1 cellular context compared by ENCODE assay signal in the genomic region with DNA sequence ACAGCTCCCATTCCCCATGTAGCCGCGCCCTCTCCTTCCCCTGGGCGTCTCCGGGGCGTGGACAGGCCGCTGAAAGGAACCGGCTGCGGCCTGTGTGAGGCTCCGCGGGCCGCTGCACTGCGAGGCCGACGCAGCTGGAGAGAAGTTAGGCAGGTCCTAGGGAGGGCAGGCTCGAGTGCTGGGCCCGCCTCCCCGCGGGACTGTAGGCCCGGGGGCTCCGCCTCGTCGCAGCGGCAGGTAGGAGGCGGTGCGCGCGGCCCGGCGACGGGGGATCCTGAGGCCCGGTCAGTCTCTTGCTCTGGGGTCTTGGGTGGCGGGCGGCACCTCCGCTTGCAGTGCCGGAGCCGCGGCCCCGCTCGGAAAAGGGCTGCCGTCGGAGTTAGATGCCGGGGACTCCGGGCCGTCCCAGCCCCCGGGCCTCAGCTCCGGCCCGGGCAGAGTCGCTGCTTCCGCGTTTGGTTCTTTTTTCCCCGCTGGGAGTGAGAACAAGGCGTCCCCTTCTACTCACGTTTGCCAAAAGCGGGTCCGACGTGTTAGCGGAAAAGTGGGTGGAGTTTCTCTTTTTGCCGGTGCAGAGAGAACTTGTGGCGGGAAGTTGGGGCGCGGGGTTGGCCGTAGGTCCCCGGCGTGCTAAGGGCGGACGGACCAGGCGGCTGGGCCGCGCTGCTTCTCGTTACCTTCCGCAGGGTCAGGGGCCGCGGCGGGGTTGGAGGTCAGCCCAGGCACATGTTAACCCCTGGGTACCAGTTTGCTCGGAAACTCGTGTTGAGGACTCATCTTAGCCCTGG.
A peak's percentile ranks its signal among the peaks of the same experiment; 100 is the strongest.
TF ChIP-seq lines count a peak whose summit lies in the region.

VRK2 (plus strand) TSS at position 222 of the 788 bp plus-strand sequence. CDS start 2,026 bp downstream, outside the sequence.

TF ChIP-seq in HEK293, 187 proteins besides CTCF, POLR2A, EP300 and RAD21 (continued from another document and continues in another):
- TF ChIP-seq, protein P1, sequence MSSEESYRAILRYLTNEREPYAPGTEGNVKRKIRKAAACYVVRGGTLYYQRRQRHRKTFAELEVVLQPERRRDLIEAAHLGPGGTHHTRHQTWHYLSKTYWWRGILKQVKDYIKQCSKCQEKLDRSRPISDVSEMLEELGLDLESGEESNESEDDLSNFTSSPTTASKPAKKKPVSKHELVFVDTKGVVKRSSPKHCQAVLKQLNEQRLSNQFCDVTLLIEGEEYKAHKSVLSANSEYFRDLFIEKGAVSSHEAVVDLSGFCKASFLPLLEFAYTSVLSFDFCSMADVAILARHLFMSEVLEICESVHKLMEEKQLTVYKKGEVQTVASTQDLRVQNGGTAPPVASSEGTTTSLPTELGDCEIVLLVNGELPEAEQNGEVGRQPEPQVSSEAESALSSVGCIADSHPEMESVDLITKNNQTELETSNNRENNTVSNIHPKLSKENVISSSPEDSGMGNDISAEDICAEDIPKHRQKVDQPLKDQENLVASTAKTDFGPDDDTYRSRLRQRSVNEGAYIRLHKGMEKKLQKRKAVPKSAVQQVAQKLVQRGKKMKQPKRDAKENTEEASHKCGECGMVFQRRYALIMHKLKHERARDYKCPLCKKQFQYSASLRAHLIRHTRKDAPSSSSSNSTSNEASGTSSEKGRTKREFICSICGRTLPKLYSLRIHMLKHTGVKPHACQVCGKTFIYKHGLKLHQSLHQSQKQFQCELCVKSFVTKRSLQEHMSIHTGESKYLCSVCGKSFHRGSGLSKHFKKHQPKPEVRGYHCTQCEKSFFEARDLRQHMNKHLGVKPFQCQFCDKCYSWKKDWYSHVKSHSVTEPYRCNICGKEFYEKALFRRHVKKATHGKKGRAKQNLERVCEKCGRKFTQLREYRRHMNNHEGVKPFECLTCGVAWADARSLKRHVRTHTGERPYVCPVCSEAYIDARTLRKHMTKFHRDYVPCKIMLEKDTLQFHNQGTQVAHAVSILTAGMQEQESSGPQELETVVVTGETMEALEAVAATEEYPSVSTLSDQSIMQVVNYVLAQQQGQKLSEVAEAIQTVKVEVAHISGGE (tag by site-specific recombination; conservative IDR thresholded peaks at IDR 0.05; ENCODE audit: low read depth), result peak; percentile 56; the same call in 1 of the 2 replicates
- TF ChIP-seq HOXC10 (CRISPR knock-in tag; IDR thresholded peaks at IDR 0.05) (no peak), HOXD13 (CRISPR knock-in tag; IDR thresholded peaks at IDR 0.05; ENCODE audit: borderline replicate concordance) (no peak), BCL11B (tag by site-specific recombination; IDR thresholded peaks at IDR 0.05; ENCODE audit: low read depth) (no peak), GLI2 (tag by site-specific recombination; IDR thresholded peaks at IDR 0.05; ENCODE audit: borderline replicate concordance, low read depth) (no peak), KLF9 (tag by site-specific recombination; IDR thresholded peaks at IDR 0.05; ENCODE audit: low read depth) (peak; percentile 71; the same call in 1 of the 2 replicates), ZNF596 (tag by site-specific recombination; IDR thresholded peaks at IDR 0.05) (no peak), GLIS2 (tag by site-specific recombination; IDR thresholded peaks at IDR 0.05) (peak; percentile 88), ZNF335 (tag by site-specific recombination; conservative IDR thresholded peaks at IDR 0.05) (peak; percentile 72), ZNF549 (tag by site-specific recombination; IDR thresholded peaks at IDR 0.05) (no peak), PRDM4 (tag by site-specific recombination; IDR thresholded peaks at IDR 0.05) (no peak), ZNF292 (tag by site-specific recombination; IDR thresholded peaks at IDR 0.05; ENCODE audit: borderline replicate concordance, low read depth) (no peak), ZBTB1 (tag by site-specific recombination; IDR thresholded peaks at IDR 0.05) (no peak), ZNF426 (tag by site-specific recombination; IDR thresholded peaks at IDR 0.05) (no peak), ZNF274 (IDR thresholded peaks at IDR 0.05; ENCODE audit: low read length) (no peak), ZNF274 (tag by site-specific recombination; IDR thresholded peaks at IDR 0.05; ENCODE audit: borderline replicate concordance) (no peak), PRDM1 (tag by site-specific recombination; IDR thresholded peaks at IDR 0.05) (no peak), ZNF707 (tag by site-specific recombination; IDR thresholded peaks at IDR 0.05) (no peak), ZNF645 (tag by site-specific recombination; IDR thresholded peaks at IDR 0.05) (no peak), ZNF146 (tag by site-specific recombination; IDR thresholded peaks at IDR 0.05) (no peak), ZBTB8A (tag by site-specific recombination; IDR thresholded peaks at IDR 0.05) (peak; percentile 57), ZNF521 (tag by site-specific recombination; IDR thresholded peaks at IDR 0.05) (no peak), ZNF544 (tag by site-specific recombination; IDR thresholded peaks at IDR 0.05) (no peak), ZNF354C (tag by site-specific recombination; IDR thresholded peaks at IDR 0.05; ENCODE audit: borderline replicate concordance, low read depth) (no peak), ZNF223 (tag by site-specific recombination; IDR thresholded peaks at IDR 0.05) (no peak), ZNF2 (tag by site-specific recombination; IDR thresholded peaks at IDR 0.05) (peak; percentile 69; the same call in 1 of the 2 replicates), ZBTB48 (tag by site-specific recombination; IDR thresholded peaks at IDR 0.05) (peak; percentile 92), ZNF785 (tag by site-specific recombination; IDR thresholded peaks at IDR 0.05) (no peak)
- TF ChIP-seq, protein P2, sequence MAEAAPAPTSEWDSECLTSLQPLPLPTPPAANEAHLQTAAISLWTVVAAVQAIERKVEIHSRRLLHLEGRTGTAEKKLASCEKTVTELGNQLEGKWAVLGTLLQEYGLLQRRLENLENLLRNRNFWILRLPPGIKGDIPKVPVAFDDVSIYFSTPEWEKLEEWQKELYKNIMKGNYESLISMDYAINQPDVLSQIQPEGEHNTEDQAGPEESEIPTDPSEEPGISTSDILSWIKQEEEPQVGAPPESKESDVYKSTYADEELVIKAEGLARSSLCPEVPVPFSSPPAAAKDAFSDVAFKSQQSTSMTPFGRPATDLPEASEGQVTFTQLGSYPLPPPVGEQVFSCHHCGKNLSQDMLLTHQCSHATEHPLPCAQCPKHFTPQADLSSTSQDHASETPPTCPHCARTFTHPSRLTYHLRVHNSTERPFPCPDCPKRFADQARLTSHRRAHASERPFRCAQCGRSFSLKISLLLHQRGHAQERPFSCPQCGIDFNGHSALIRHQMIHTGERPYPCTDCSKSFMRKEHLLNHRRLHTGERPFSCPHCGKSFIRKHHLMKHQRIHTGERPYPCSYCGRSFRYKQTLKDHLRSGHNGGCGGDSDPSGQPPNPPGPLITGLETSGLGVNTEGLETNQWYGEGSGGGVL (tag by site-specific recombination; IDR thresholded peaks at IDR 0.05), result no peak
- TF ChIP-seq, protein P3, sequence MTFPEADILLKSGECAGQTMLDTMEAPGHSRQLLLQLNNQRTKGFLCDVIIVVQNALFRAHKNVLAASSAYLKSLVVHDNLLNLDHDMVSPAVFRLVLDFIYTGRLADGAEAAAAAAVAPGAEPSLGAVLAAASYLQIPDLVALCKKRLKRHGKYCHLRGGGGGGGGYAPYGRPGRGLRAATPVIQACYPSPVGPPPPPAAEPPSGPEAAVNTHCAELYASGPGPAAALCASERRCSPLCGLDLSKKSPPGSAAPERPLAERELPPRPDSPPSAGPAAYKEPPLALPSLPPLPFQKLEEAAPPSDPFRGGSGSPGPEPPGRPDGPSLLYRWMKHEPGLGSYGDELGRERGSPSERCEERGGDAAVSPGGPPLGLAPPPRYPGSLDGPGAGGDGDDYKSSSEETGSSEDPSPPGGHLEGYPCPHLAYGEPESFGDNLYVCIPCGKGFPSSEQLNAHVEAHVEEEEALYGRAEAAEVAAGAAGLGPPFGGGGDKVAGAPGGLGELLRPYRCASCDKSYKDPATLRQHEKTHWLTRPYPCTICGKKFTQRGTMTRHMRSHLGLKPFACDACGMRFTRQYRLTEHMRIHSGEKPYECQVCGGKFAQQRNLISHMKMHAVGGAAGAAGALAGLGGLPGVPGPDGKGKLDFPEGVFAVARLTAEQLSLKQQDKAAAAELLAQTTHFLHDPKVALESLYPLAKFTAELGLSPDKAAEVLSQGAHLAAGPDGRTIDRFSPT (tag by site-specific recombination; IDR thresholded peaks at IDR 0.05), result no peak
- TF ChIP-seq, protein P4, sequence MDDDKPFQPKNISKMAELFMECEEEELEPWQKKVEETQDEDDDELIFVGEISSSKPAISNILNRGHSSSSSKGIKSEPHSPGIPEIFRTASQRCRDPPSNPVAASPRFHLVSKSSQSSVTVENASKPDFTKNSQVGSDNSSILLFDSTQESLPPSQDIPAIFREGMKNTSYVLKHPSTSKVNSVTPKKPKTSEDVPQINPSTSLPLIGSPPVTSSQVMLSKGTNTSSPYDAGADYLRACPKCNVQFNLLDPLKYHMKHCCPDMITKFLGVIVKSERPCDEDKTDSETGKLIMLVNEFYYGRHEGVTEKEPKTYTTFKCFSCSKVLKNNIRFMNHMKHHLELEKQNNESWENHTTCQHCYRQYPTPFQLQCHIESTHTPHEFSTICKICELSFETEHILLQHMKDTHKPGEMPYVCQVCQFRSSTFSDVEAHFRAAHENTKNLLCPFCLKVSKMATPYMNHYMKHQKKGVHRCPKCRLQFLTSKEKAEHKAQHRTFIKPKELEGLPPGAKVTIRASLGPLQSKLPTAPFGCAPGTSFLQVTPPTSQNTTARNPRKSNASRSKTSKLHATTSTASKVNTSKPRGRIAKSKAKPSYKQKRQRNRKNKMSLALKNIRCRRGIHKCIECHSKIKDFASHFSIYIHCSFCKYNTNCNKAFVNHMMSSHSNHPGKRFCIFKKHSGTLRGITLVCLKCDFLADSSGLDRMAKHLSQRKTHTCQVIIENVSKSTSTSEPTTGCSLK (tag by site-specific recombination; IDR thresholded peaks at IDR 0.05), result no peak
- TF ChIP-seq, protein P5, sequence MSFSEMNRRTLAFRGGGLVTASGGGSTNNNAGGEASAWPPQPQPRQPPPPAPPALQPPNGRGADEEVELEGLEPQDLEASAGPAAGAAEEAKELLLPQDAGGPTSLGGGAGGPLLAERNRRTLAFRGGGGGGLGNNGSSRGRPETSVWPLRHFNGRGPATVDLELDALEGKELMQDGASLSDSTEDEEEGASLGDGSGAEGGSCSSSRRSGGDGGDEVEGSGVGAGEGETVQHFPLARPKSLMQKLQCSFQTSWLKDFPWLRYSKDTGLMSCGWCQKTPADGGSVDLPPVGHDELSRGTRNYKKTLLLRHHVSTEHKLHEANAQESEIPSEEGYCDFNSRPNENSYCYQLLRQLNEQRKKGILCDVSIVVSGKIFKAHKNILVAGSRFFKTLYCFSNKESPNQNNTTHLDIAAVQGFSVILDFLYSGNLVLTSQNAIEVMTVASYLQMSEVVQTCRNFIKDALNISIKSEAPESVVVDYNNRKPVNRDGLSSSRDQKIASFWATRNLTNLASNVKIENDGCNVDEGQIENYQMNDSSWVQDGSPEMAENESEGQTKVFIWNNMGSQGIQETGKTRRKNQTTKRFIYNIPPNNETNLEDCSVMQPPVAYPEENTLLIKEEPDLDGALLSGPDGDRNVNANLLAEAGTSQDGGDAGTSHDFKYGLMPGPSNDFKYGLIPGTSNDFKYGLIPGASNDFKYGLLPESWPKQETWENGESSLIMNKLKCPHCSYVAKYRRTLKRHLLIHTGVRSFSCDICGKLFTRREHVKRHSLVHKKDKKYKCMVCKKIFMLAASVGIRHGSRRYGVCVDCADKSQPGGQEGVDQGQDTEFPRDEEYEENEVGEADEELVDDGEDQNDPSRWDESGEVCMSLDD (tag by site-specific recombination; IDR thresholded peaks at IDR 0.05), result no peak
- TF ChIP-seq, protein P6, sequence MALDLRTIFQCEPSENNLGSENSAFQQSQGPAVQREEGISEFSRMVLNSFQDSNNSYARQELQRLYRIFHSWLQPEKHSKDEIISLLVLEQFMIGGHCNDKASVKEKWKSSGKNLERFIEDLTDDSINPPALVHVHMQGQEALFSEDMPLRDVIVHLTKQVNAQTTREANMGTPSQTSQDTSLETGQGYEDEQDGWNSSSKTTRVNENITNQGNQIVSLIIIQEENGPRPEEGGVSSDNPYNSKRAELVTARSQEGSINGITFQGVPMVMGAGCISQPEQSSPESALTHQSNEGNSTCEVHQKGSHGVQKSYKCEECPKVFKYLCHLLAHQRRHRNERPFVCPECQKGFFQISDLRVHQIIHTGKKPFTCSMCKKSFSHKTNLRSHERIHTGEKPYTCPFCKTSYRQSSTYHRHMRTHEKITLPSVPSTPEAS (tag by site-specific recombination; IDR thresholded peaks at IDR 0.05), result no peak
- TF ChIP-seq, protein P7, sequence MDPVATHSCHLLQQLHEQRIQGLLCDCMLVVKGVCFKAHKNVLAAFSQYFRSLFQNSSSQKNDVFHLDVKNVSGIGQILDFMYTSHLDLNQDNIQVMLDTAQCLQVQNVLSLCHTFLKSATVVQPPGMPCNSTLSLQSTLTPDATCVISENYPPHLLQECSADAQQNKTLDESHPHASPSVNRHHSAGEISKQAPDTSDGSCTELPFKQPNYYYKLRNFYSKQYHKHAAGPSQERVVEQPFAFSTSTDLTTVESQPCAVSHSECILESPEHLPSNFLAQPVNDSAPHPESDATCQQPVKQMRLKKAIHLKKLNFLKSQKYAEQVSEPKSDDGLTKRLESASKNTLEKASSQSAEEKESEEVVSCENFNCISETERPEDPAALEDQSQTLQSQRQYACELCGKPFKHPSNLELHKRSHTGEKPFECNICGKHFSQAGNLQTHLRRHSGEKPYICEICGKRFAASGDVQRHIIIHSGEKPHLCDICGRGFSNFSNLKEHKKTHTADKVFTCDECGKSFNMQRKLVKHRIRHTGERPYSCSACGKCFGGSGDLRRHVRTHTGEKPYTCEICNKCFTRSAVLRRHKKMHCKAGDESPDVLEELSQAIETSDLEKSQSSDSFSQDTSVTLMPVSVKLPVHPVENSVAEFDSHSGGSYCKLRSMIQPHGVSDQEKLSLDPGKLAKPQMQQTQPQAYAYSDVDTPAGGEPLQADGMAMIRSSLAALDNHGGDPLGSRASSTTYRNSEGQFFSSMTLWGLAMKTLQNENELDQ (tag by site-specific recombination; IDR thresholded peaks at IDR 0.05; ENCODE audit: low read depth), result no peak
